In the genomic region with DNA sequence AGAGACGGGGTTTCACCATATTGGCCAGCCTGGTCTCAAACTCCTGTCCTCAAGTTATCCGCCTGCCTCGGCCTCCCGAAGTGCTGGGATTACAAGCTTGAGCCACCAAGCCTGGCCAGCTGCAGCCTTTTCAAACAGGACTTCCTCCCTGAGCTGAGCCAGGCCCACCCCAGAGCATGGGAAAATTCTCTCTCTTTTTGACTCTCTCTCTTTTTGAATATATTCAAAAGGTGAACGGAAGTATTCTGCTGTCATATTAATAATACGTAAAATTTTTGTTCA, we compare ENCODE assay signal across 8 cellular contexts. TPM values are rescaled to one million over a fixed set of nuclear protein-coding genes. Genes with fewer than 3 reads are reported as not detected.
DNase-seq lines count a peak whose midpoint lies in the region; ATAC-seq and TF ChIP-seq lines count a peak whose summit lies in the region.

No MANE protein-coding gene starts in this region.

- peak overlapping the region; percentile 76 for H3K4me3 ChIP-seq in DOHH2 (ENCODE audit: low read length)
- H3K4me3 ChIP-seq in RWPE2 (ENCODE audit: severe bottlenecking) = peak overlapping the region; percentile 47
- H3K4me3 ChIP-seq in ovary = peak overlapping the region; percentile 72

- H3K27me3 ChIP-seq in DOHH2 (ENCODE audit: control insufficient read depth, low read length) (no peaks in the 10 kb centered on the region), RWPE2 (ENCODE audit: insufficient read depth, poor library complexity, severe bottlenecking) (no peaks in the 10 kb centered on the region), ovary (no peaks in the 10 kb centered on the region)

- H3K27ac ChIP-seq in DOHH2 (ENCODE audit: low read depth, low read length) (peak overlapping the region; percentile 62), RWPE2 (ENCODE audit: poor library complexity, severe bottlenecking) (peak overlapping the region; percentile 31), epithelial cell of prostate (peak overlapping the region; percentile 82), ovary (peak overlapping the region in 1 of 2 donors; percentile 93)

- WGBS in ovary, 3 donors = 6 to 11% (median 8%) methylated on average over 6 of the region's 6 CpGs

- H3K4me1 ChIP-seq in DOHH2 (ENCODE audit: control insufficient read depth, low read length) (peaks cover 19% of the 10 kb centered on the region), RWPE2 (ENCODE audit: insufficient read depth, poor library complexity, severe bottlenecking) (no peaks in the 10 kb centered on the region), ovary (ENCODE audit: insufficient read depth) (no peaks in the 10 kb centered on the region)

- H4K20me1 ChIP-seq in DOHH2 (ENCODE audit: control insufficient read depth, insufficient read depth, low read depth, low read length) = no peaks in the 10 kb centered on the region

- peaks cover 35% of the 10 kb centered on the region for H3K36me3 ChIP-seq in DOHH2 (ENCODE audit: control insufficient read depth, low read length)
- no peaks in the 10 kb centered on the region for H3K36me3 ChIP-seq in RWPE2 (ENCODE audit: low read depth)
- H3K36me3 ChIP-seq in ovary = no peaks in the 10 kb centered on the region

- H3K9me2 ChIP-seq in DOHH2 (replicated peaks; ENCODE audit: control insufficient read depth, low read length) = no peaks in the 10 kb centered on the region

- H3K9me3 ChIP-seq in DOHH2 (ENCODE audit: control insufficient read depth, insufficient read depth, low read length) (peaks cover 54% of the 10 kb centered on the region), RWPE2 (ENCODE audit: severe bottlenecking) (no peaks in the 10 kb centered on the region), ovary (no peaks in the 10 kb centered on the region)

- no peak for ATAC-seq in RWPE2 (ENCODE audit: low read depth)

- H3K79me2 ChIP-seq in DOHH2 (ENCODE audit: control insufficient read depth, low read length) = peaks cover 43% of the 10 kb centered on the region

- no peak for TF ChIP-seq POLR2A in ovary (IDR thresholded peaks at IDR 0.05)

- H3K4me2 ChIP-seq in DOHH2 (ENCODE audit: low read length) = peak overlapping the region; percentile 92

- TF ChIP-seq CTCF in DOHH2 (IDR thresholded peaks at IDR 0.05; ENCODE audit: low read depth, low read length, poor library complexity, severe bottlenecking) (no peak), RWPE2 (IDR thresholded peaks at IDR 0.05; ENCODE audit: poor library complexity, severe bottlenecking) (no peak), ovary (IDR thresholded peaks at IDR 0.05) (no peak)

- no peaks in the 10 kb centered on the region for H3F3A ChIP-seq in DOHH2 (ENCODE audit: control insufficient read depth, insufficient read depth)

- DNase-seq in RWPE2 (ENCODE audit: low spot score) (no peak), epithelial cell of prostate (ENCODE audit: low read depth, low spot score) (no peak), ovary (peak in 2 of 5 donors; percentile 33 to 35), hippocampal formation (lab: John Stamatoyannopoulos, UW) (no peak), hepatic stellate cell (ENCODE audit: low spot score) (no peak), NCI-H2081 treated with DMSO at 0.1 percent for 48 hours (lab: John Stamatoyannopoulos, UW) (no peak)
- DNase-seq in NK-92 treated with Interleukin-12 subunit alpha and Interleukin-12 subunit beta, amount 100 ng/mL, for 24 hours (lab: John Stamatoyannopoulos, UW) = no peak

- TF ChIP-seq EP300 in ovary (IDR thresholded peaks at IDR 0.05) = no peak

- intact Hi-C loops in ovary (cut with DNase I) = no loop called here

RNA-seq across cellular contexts. Expression of gene ZNF506, which starts 0.5 kb away (rescaled TPM):
- total RNA-seq in ovary = 10 to 100 TPM; 23.9 to 46.1 (median 29.6) TPM
- polyA plus RNA-seq in ovary = 10 to 100 TPM; 10.3 to 20.3 TPM

RNA-seq across cellular contexts. Expression of gene ZNF253, which starts 43.6 kb away (rescaled TPM):
- 10 to 100 TPM in 6 of 7 donors, 1 to 10 TPM in 1; 9.1 to 20.3 (median 15.1) TPM for total RNA-seq in ovary
- polyA plus RNA-seq in ovary = 10 to 100 TPM; 12.7 to 16.8 TPM
